In genomic region chr6:10658910-10659696, GRCh38 we compare ENCODE assay signal across 7 cellular contexts. TPM values are rescaled to one million over a fixed set of nuclear protein-coding genes. Genes with fewer than 3 reads are reported as not detected.
DNase-seq lines count a peak whose midpoint lies in the region; ATAC-seq and TF ChIP-seq lines count a peak whose summit lies in the region.

No MANE protein-coding gene starts in this region.

- no peaks in the 10 kb centered on the region for H3K4me1 Mint-ChIP-seq in progenitor cell of endocrine pancreas (ENCODE audit: low read depth)

- H3K27ac ChIP-seq in SK-N-MC (no peak overlapping the region), esophagus muscularis mucosa (replicated peaks in 1 of 4) (peak overlapping the region; percentile 30 to 60 (median 44))

- peak overlapping the region; percentile 69 for H3K4me3 Mint-ChIP-seq in progenitor cell of endocrine pancreas (ENCODE audit: low read depth)

- H3K9me3 ChIP-seq in SK-N-MC (ENCODE audit: low read depth, low read length): no peaks in the 10 kb centered on the region
- no peaks in the 10 kb centered on the region for H3K9me3 ChIP-seq in esophagus muscularis mucosa

- DNase-seq in Caki2 (ENCODE audit: low read depth): peak; percentile 14
- no peak for DNase-seq in SK-N-MC (ENCODE audit: low read depth, low spot score)
- DNase-seq in esophagus muscularis mucosa (ENCODE audit: extremely low spot score): no peak
- DNase-seq in progenitor cell of endocrine pancreas (ENCODE audit: low spot score, unreplicated experiment): no peak
- no peak for DNase-seq in NCI-H446 treated with DMSO at 0.1 percent for 48 hours (lab: John Stamatoyannopoulos, UW)
- DNase-seq in activated gamma-delta T cell (lab: John Stamatoyannopoulos, UW): no peak

- no peak overlapping the region for H3K27ac Mint-ChIP-seq in progenitor cell of endocrine pancreas

- peaks cover under 1% of the 10 kb centered on the region for H3K36me3 Mint-ChIP-seq in progenitor cell of endocrine pancreas (ENCODE audit: insufficient read depth)

- no peaks in the 10 kb centered on the region for H3K27me3 ChIP-seq in esophagus muscularis mucosa

- H3K4me1 ChIP-seq in esophagus muscularis mucosa: peaks cover 0 to 14% (median 9%) of the 10 kb centered on the region in 4 donors

- H3K27me3 Mint-ChIP-seq in progenitor cell of endocrine pancreas: peaks cover 27% of the 10 kb centered on the region

- H3K4me3 ChIP-seq in SK-N-MC (peak overlapping the region; percentile 55), esophagus muscularis mucosa (peak overlapping the region; percentile 37 to 49 (median 48))

- peaks cover 4% of the 10 kb centered on the region for H3K9me3 Mint-ChIP-seq in progenitor cell of endocrine pancreas (ENCODE audit: low read depth)

- TF ChIP-seq POLR2A in esophagus muscularis mucosa (IDR thresholded peaks at IDR 0.05; ENCODE audit: low read depth): no peak

- H3K9ac ChIP-seq in SK-N-MC (ENCODE audit: insufficient read length): no peak overlapping the region

- WGBS in esophagus muscularis mucosa: 83% methylated on average over 22 of the region's 24 CpGs

- in situ Hi-C loops in Caki2 (cut with HindIII; ENCODE audit: low pct_unique_long_range_greater_than_20kb, low sequenced_read_pairs): no loop called here

- intact Hi-C loops in esophagus muscularis mucosa (cut with DNase I): no loop called here

- H3K36me3 ChIP-seq in SK-N-MC (ENCODE audit: insufficient read depth, low read length): no peaks in the 10 kb centered on the region
- H3K36me3 ChIP-seq in esophagus muscularis mucosa: no peaks in the 10 kb centered on the region

- no peak for TF ChIP-seq EP300 in esophagus muscularis mucosa (IDR thresholded peaks at IDR 0.05)

- ATAC-seq in HG02642 (IDR thresholded peaks at IDR 0.05; ENCODE audit: poor library complexity, unreplicated experiment): no peak

- no peak for TF ChIP-seq CTCF in esophagus muscularis mucosa (IDR thresholded peaks at IDR 0.05)
- no peak for TF ChIP-seq CTCF in progenitor cell of endocrine pancreas (IDR thresholded peaks at IDR 0.05; ENCODE audit: unreplicated experiment)

RNA-seq across cellular contexts. Expression of gene C6orf52, which starts 35.3 kb away (rescaled TPM):
- total RNA-seq in Caki2 (2014; rRNA removed; shearing (Covaris generic); ENCODE audit: low replicate concordance): 1.7 TPM in 1 of 2 replicates, not detected in the other
- total RNA-seq in esophagus muscularis mucosa (1 to 10 TPM in 1 of 4 donors, under 1 TPM in 1, not detected in 2; 0.71 to 1.2 TPM), progenitor cell of endocrine pancreas (3.5 and 4.8 TPM in 2 replicates)

RNA-seq across cellular contexts. Expression of gene PAK1IP1, which starts 35.7 kb away (rescaled TPM):
- 25.7 and 45.0 TPM in 2 replicates for total RNA-seq in Caki2 (2014; rRNA removed; shearing (Covaris generic); ENCODE audit: low replicate concordance)
- 10 to 100 TPM in 2 of 4 donors, 1 to 10 TPM in 2; 9.4 to 17.9 (median 11.4) TPM for total RNA-seq in esophagus muscularis mucosa
- total RNA-seq in progenitor cell of endocrine pancreas: 12.9 and 14.1 TPM in 2 replicates
